2 cellular contexts compared by ENCODE assay signal in genomic region chr1:178714453-178714852, GRCh38.
TF ChIP-seq lines count a peak whose summit lies in the region.

No MANE protein-coding gene starts in this region.

TF ChIP-seq in IMR-90, 13 proteins besides CTCF, POLR2A, EP300 and RAD21:
- TF ChIP-seq SMC3 (IDR thresholded peaks at IDR 0.05; ENCODE audit: low read depth, low read length) (no peak), CHD1 (IDR thresholded peaks at IDR 0.05; ENCODE audit: low read depth, low read length) (no peak), MXI1 (IDR thresholded peaks at IDR 0.05; ENCODE audit: borderline replicate concordance, low read depth, low read length) (no peak), USF2 (IDR thresholded peaks at IDR 0.05; ENCODE audit: low read depth, low read length) (no peak), RCOR1 (IDR thresholded peaks at IDR 0.05; ENCODE audit: insufficient replicate concordance, low read length) (no peak), MAFK (IDR thresholded peaks at IDR 0.05; ENCODE audit: low read depth, low read length) (no peak), BHLHE40 (IDR thresholded peaks at IDR 0.05; ENCODE audit: low read depth, low read length) (no peak), MAZ (IDR thresholded peaks at IDR 0.05; ENCODE audit: borderline replicate concordance, low read depth, low read length) (no peak), RFX5 (IDR thresholded peaks at IDR 0.05; ENCODE audit: low read depth, low read length) (no peak), CEBPB (IDR thresholded peaks at IDR 0.05; ENCODE audit: low read depth, low read length) (no peak), FOS (IDR thresholded peaks at IDR 0.05; ENCODE audit: low read depth, low read length) (no peak), NFE2L2 (IDR thresholded peaks at IDR 0.05; ENCODE audit: low read depth, low read length) (no peak), ELK1 (IDR thresholded peaks at IDR 0.05; ENCODE audit: borderline replicate concordance, low read depth, low read length) (no peak)

TF ChIP-seq in K562, 482 proteins besides CTCF, POLR2A, EP300 and RAD21:
- 0 out of 2 replicates have a peak, but pooled peaks have one; percentile 3 for TF ChIP-seq TFE3 (CRISPR knock-in tag; IDR thresholded peaks at IDR 0.05)
- no peak for TF ChIP-seq IRF1 (CRISPR knock-in tag; IDR thresholded peaks at IDR 0.05; ENCODE audit: borderline replicate concordance)
